ENCODE assay signal across 16 cellular contexts in genomic region chr17:44796731-44797130, GRCh38. TPM values are rescaled to one million over a fixed set of nuclear protein-coding genes. Genes with fewer than 3 reads are reported as not detected.
"Had no signal": no experiment of that assay in that cellular context is flagged by ENCODE, and none has a peak within 500 bp of the region (broad histone marks: within the 10 kb centered on the region; RNA-seq: fewer than 3 reads in every experiment).

No MANE protein-coding gene starts in this region.

- ATAC-seq: activated CD4-positive, CD25-positive, alpha-beta regulatory T cell treated with anti-CD3 and anti-CD28 coated beads, Interleukin-2, amount 50 U/mL, for 24 hours; body of pancreas; left colon had no signal

- H3K4me3 Mint-ChIP-seq: activated naive CD4-positive, alpha-beta T cell treated with anti-CD3 and anti-CD28 coated beads, Interleukin-2, amount 50 U/mL, for 24 hours; endodermal cell; type B pancreatic cell had no signal

- H2AFZ ChIP-seq: parathyroid adenoma had no signal

- H3K27ac ChIP-seq: body of pancreas, parathyroid adenoma had no signal

- H3K36me3 Mint-ChIP-seq: activated naive CD4-positive, alpha-beta T cell treated with anti-CD3 and anti-CD28 coated beads, Interleukin-2, amount 50 U/mL, for 24 hours; type B pancreatic cell had no signal

- DNase-seq: activated effector memory CD4-positive, alpha-beta T cell treated with Interleukin-2 at 50 U/mL for 16 hours; activated T-cell treated with anti-CD3 and anti-CD28 coated beads, Interleukin-2, amount 50 U/mL, for 1 hour; body of pancreas; erythroblast; glutamatergic neuron; left colon; mammary epithelial cell; T-helper 2 cell had no signal

- H3K27me3 ChIP-seq: body of pancreas had no signal

- H3K79me2 ChIP-seq: parathyroid adenoma had no signal

- H3K4me3 ChIP-seq: body of pancreas, smooth muscle cell had no signal

- H3K9ac ChIP-seq: parathyroid adenoma had no signal

- H3K27me3 Mint-ChIP-seq: activated naive CD4-positive, alpha-beta T cell treated with anti-CD3 and anti-CD28 coated beads, Interleukin-2, amount 50 U/mL, for 24 hours; type B pancreatic cell had no signal

- H3K9me3 ChIP-seq: body of pancreas had no signal

- H3K9me3 Mint-ChIP-seq: activated naive CD4-positive, alpha-beta T cell treated with anti-CD3 and anti-CD28 coated beads, Interleukin-2, amount 50 U/mL, for 24 hours; endodermal cell; type B pancreatic cell had no signal

- H3K27ac Mint-ChIP-seq: type B pancreatic cell had no signal

- H3K4me1 ChIP-seq: body of pancreas, parathyroid adenoma had no signal

RNA-seq across cellular contexts. Expression of gene ADAM11, which starts 37.9 kb away (rescaled TPM):
- total RNA-seq: smooth muscle cell had no signal

RNA-seq across cellular contexts. Expression of gene HIGD1B, which starts 51.0 kb away (rescaled TPM):
- total RNA-seq: dermis microvascular lymphatic vessel endothelial cell, endodermal cell, mammary epithelial cell, smooth muscle cell had no signal
- polyA plus RNA-seq: mammary epithelial cell, neural cell had no signal
